Comparison of ENCODE assay signal across 12 cellular contexts in genomic region chr5:1507961-1508678, GRCh38. TPM values are rescaled to one million over a fixed set of nuclear protein-coding genes. Genes with fewer than 3 reads are reported as not detected.
DNase-seq lines count a peak whose midpoint lies in the region; ATAC-seq and TF ChIP-seq lines count a peak whose summit lies in the region.
"Had no signal": no experiment of that assay in that cellular context is flagged by ENCODE, and none has a peak within 500 bp of the region (broad histone marks: within the 10 kb centered on the region; RNA-seq: fewer than 3 reads in every experiment).

No MANE protein-coding gene starts in this region.

- peak overlapping the region in 2 of 4 donors; percentile 52 to 68 for H3K27ac ChIP-seq in upper lobe of left lung
- H3K27ac ChIP-seq: A549, SJCRH30 had no signal

- peak overlapping the region; percentile 10 to 17 for H3K4me3 Mint-ChIP-seq in effector memory CD8-positive, alpha-beta T cell
- H3K4me3 Mint-ChIP-seq in naive B cell, result no peak overlapping the region
- H3K4me3 Mint-ChIP-seq in activated T-helper 17 cell treated with anti-CD3 and anti-CD28 coated beads, Interleukin-2, amount 50 U/mL, for 72 hours, result no peak overlapping the region
- H3K4me3 Mint-ChIP-seq in activated CD4-positive, alpha-beta T cell treated with anti-CD3 and anti-CD28 coated beads, Interleukin-2, amount 10 ng/mL, durations not matched to agents 24 days and 14 days, result no peak overlapping the region
- H3K4me3 Mint-ChIP-seq: activated CD8-positive, alpha-beta T cell treated with anti-CD3 and anti-CD28 coated beads for 36 hours had no signal

- intact Hi-C loops in activated CD4-positive, alpha-beta T cell treated with anti-CD3 and anti-CD28 coated beads, Interleukin-2, amount 10 ng/mL, durations not matched to agents 24 days and 14 days (cut with micrococcal nuclease), result no loop called here

- no peaks in the 10 kb centered on the region for H3K27me3 ChIP-seq in upper lobe of left lung
- H3K27me3 ChIP-seq: SJCRH30 had no signal

- no peak for TF ChIP-seq CTCF in upper lobe of left lung (IDR thresholded peaks at IDR 0.05)

- ATAC-seq in effector memory CD8-positive, alpha-beta T cell (replicated peaks), result no peak
- ATAC-seq in naive B cell (ENCODE audit: low read depth in 2 of 2) (no peak), upper lobe of left lung (ENCODE audit: low FRiP score in 2 of 2) (no peak), GM21423 (IDR thresholded peaks at IDR 0.05; ENCODE audit: unreplicated experiment) (no peak)
- ATAC-seq in activated T-helper 17 cell treated with anti-CD3 and anti-CD28 coated beads, Interleukin-2, amount 50 U/mL, for 72 hours (replicated peaks), result no peak
- ATAC-seq: A549; activated CD8-positive, alpha-beta T cell treated with anti-CD3 and anti-CD28 coated beads for 36 hours had no signal

- peaks cover 53% of the 10 kb centered on the region for H3K36me3 Mint-ChIP-seq in effector memory CD8-positive, alpha-beta T cell (ENCODE audit: insufficient read depth)
- peaks cover 0 to 5% of the 10 kb centered on the region in 2 donors for H3K36me3 Mint-ChIP-seq in naive B cell
- peaks cover 13% of the 10 kb centered on the region for H3K36me3 Mint-ChIP-seq in activated T-helper 17 cell treated with anti-CD3 and anti-CD28 coated beads, Interleukin-2, amount 50 U/mL, for 72 hours (ENCODE audit: low read depth)
- peaks cover 9% of the 10 kb centered on the region for H3K36me3 Mint-ChIP-seq in activated CD4-positive, alpha-beta T cell treated with anti-CD3 and anti-CD28 coated beads, Interleukin-2, amount 10 ng/mL, durations not matched to agents 24 days and 14 days (ENCODE audit: low read depth)

- whole genome bisulfite sequencing in upper lobe of left lung, 2 donors, result 86 to 92% methylated on average over 12 to 22 of the region's 23 CpGs

- peak overlapping the region; percentile 44 to 65 for H3K27ac Mint-ChIP-seq in effector memory CD8-positive, alpha-beta T cell
- peak overlapping the region in 5 of 6 donors; percentile 4 to 86 (median 44) for H3K27ac Mint-ChIP-seq in naive B cell
- H3K27ac Mint-ChIP-seq in activated T-helper 17 cell treated with anti-CD3 and anti-CD28 coated beads, Interleukin-2, amount 50 U/mL, for 72 hours, result no peak overlapping the region
- no peak overlapping the region for H3K27ac Mint-ChIP-seq in activated CD4-positive, alpha-beta T cell treated with anti-CD3 and anti-CD28 coated beads, Interleukin-2, amount 10 ng/mL, durations not matched to agents 24 days and 14 days
- H3K27ac Mint-ChIP-seq: activated CD8-positive, alpha-beta T cell treated with anti-CD3 and anti-CD28 coated beads for 36 hours had no signal

- peaks cover 16 to 73% (median 51%) of the 10 kb centered on the region in 4 donors for H3K4me1 ChIP-seq in upper lobe of left lung
- H3K4me1 ChIP-seq: SJCRH30 had no signal

- no peaks in the 10 kb centered on the region for H3K9me3 ChIP-seq in upper lobe of left lung
- H3K9me3 ChIP-seq: A549, SJCRH30 had no signal

- H3K27me3 Mint-ChIP-seq in effector memory CD8-positive, alpha-beta T cell, result no peaks in the 10 kb centered on the region
- H3K27me3 Mint-ChIP-seq in naive B cell, result no peaks in the 10 kb centered on the region
- no peaks in the 10 kb centered on the region for H3K27me3 Mint-ChIP-seq in activated T-helper 17 cell treated with anti-CD3 and anti-CD28 coated beads, Interleukin-2, amount 50 U/mL, for 72 hours
- no peaks in the 10 kb centered on the region for H3K27me3 Mint-ChIP-seq in activated CD4-positive, alpha-beta T cell treated with anti-CD3 and anti-CD28 coated beads, Interleukin-2, amount 10 ng/mL, durations not matched to agents 24 days and 14 days
- H3K27me3 Mint-ChIP-seq: activated CD8-positive, alpha-beta T cell treated with anti-CD3 and anti-CD28 coated beads for 36 hours had no signal

- H3K36me3 ChIP-seq in upper lobe of left lung, result peaks cover 3 to 56% (median 32%) of the 10 kb centered on the region in 4 donors
- H3K36me3 ChIP-seq: SJCRH30 had no signal

- H3K9me3 Mint-ChIP-seq in effector memory CD8-positive, alpha-beta T cell, result no peaks in the 10 kb centered on the region
- H3K9me3 Mint-ChIP-seq in naive B cell, result no peaks in the 10 kb centered on the region
- H3K9me3 Mint-ChIP-seq in activated T-helper 17 cell treated with anti-CD3 and anti-CD28 coated beads, Interleukin-2, amount 50 U/mL, for 72 hours, result no peaks in the 10 kb centered on the region
- no peaks in the 10 kb centered on the region for H3K9me3 Mint-ChIP-seq in activated CD4-positive, alpha-beta T cell treated with anti-CD3 and anti-CD28 coated beads, Interleukin-2, amount 10 ng/mL, durations not matched to agents 24 days and 14 days
- H3K9me3 Mint-ChIP-seq: activated CD8-positive, alpha-beta T cell treated with anti-CD3 and anti-CD28 coated beads for 36 hours had no signal

- no peak for TF ChIP-seq POLR2A in upper lobe of left lung (IDR thresholded peaks at IDR 0.05)

- no peak for TF ChIP-seq EP300 in upper lobe of left lung (IDR thresholded peaks at IDR 0.05)

- no peak overlapping the region for H3K4me3 ChIP-seq in upper lobe of left lung
- H3K4me3 ChIP-seq: A549, SJCRH30 had no signal

- H3K4me1 Mint-ChIP-seq in effector memory CD8-positive, alpha-beta T cell (ENCODE audit: low read depth in 2 of 2), result peaks cover 69 to 74% of the 10 kb centered on the region in 2 donors
- peaks cover 43 to 66% (median 53%) of the 10 kb centered on the region in 3 donors for H3K4me1 Mint-ChIP-seq in naive B cell
- H3K4me1 Mint-ChIP-seq in activated T-helper 17 cell treated with anti-CD3 and anti-CD28 coated beads, Interleukin-2, amount 50 U/mL, for 72 hours, result peaks cover 13% of the 10 kb centered on the region
- peaks cover 10% of the 10 kb centered on the region for H3K4me1 Mint-ChIP-seq in activated CD4-positive, alpha-beta T cell treated with anti-CD3 and anti-CD28 coated beads, Interleukin-2, amount 10 ng/mL, durations not matched to agents 24 days and 14 days

- DNase-seq in activated naive CD4-positive, alpha-beta T cell treated with anti-CD3 and anti-CD28 coated beads, Interleukin-2, amount 50 U/mL, for 16 hours, result peak; percentile 7
- DNase-seq in activated naive CD4-positive, alpha-beta T cell (lab: John Stamatoyannopoulos, UW), result no peak
- DNase-seq in effector memory CD8-positive, alpha-beta T cell, result no peak
- DNase-seq in naive B cell, result no peak
- DNase-seq in upper lobe of left lung, result peak; percentile 22 to 78
- DNase-seq in activated CD4-positive, alpha-beta T cell treated with anti-CD3 and anti-CD28 coated beads, Interleukin-2, amount 10 ng/mL, durations not matched to agents 24 days and 14 days, result no peak
- DNase-seq: activated CD8-positive, alpha-beta T cell treated with anti-CD3 and anti-CD28 coated beads for 36 hours; NCI-H2227 treated with DMSO at 0.1 percent for 48 hours; SJCRH30 had no signal

RNA-seq across cellular contexts. Expression of gene LPCAT1, which starts 15.6 kb away (rescaled TPM):
- polyA plus RNA-seq in naive B cell (ENCODE audit: low read depth in 6 of 6), result 10 to 100 TPM; 19.5 to 63.3 (median 52.7) TPM
- 100 to 1,000 TPM; 403 to 922 (median 538) TPM for total RNA-seq in upper lobe of left lung
- total RNA-seq in activated T-helper 17 cell treated with anti-CD3 and anti-CD28 coated beads, Interleukin-2, amount 50 U/mL, for 72 hours, result 10 to 100 TPM; 38.5 to 62.7 TPM
- 93.2 and 95.6 TPM in 2 replicates for total RNA-seq in activated CD4-positive, alpha-beta T cell treated with anti-CD3 and anti-CD28 coated beads, Interleukin-2, amount 10 ng/mL, durations not matched to agents 24 days and 14 days

Comparison
In these comparisons a context has a peak if more than half of its experiments do, and no peak if none do; other contexts are left out.
1. DNase-seq: peak in activated naive CD4-positive, alpha-beta T cell treated with anti-CD3 and anti-CD28 coated beads, Interleukin-2, amount 50 U/mL, for 16 hours (single experiment) and upper lobe of left lung (2 of 2); none in activated naive CD4-positive, alpha-beta T cell (0 of 4), effector memory CD8-positive, alpha-beta T cell (0 of 3), naive B cell (single experiment) and activated CD4-positive, alpha-beta T cell treated with anti-CD3 and anti-CD28 coated beads, Interleukin-2, amount 10 ng/mL, durations not matched to agents 24 days and 14 days (single experiment).
2. H3K27ac Mint-ChIP-seq: peak in effector memory CD8-positive, alpha-beta T cell (2 of 2) and naive B cell (5 of 6); none in activated T-helper 17 cell treated with anti-CD3 and anti-CD28 coated beads, Interleukin-2, amount 50 U/mL, for 72 hours (single experiment) and activated CD4-positive, alpha-beta T cell treated with anti-CD3 and anti-CD28 coated beads, Interleukin-2, amount 10 ng/mL, durations not matched to agents 24 days and 14 days (single experiment).
3. H3K4me3 Mint-ChIP-seq: peak in effector memory CD8-positive, alpha-beta T cell (2 of 2); none in naive B cell (0 of 8), activated T-helper 17 cell treated with anti-CD3 and anti-CD28 coated beads, Interleukin-2, amount 50 U/mL, for 72 hours (single experiment) and activated CD4-positive, alpha-beta T cell treated with anti-CD3 and anti-CD28 coated beads, Interleukin-2, amount 10 ng/mL, durations not matched to agents 24 days and 14 days (single experiment).